ENCODE assay signal across 14 cellular contexts in genomic region chr3:73621388-73621787, GRCh38. TPM values are rescaled to one million over a fixed set of nuclear protein-coding genes. Genes with fewer than 3 reads are reported as not detected.
A peak's percentile ranks its signal among the peaks of the same experiment; 100 is the strongest.
DNase-seq lines count a peak whose midpoint lies in the region; ATAC-seq, FAIRE-seq and TF ChIP-seq lines count a peak whose summit lies in the region.
"Had no signal": no experiment of that assay in that cellular context is flagged by ENCODE, and none has a peak within 500 bp of the region (broad histone marks: within the 10 kb centered on the region; RNA-seq: fewer than 3 reads in every experiment).

No MANE protein-coding gene starts in this region.

- ATAC-seq in GM23338: no peak
- no peak for ATAC-seq in left colon
- no peak for ATAC-seq in natural killer cell treated with Interleukin-12 subunit alpha and Interleukin-12 subunit beta and Interleukin-15 and Interleukin-18, amount 100 ng/mL, for 72 hours
- no peak for ATAC-seq in GM21529 (IDR thresholded peaks at IDR 0.05; ENCODE audit: unreplicated experiment)

- no peaks in the 10 kb centered on the region; the same call in 1 of the 2 replicates for H3F3A ChIP-seq in GM23338 (replicated peaks; ENCODE audit: low read depth)

- no peaks in the 10 kb centered on the region for H3K9me2 ChIP-seq in GM23338 (ENCODE audit: insufficient read depth)

- H3K9ac ChIP-seq in skeletal muscle satellite cell (ENCODE audit: low read depth, low read length): peak overlapping the region; percentile 27

- H3K36me3 ChIP-seq in GM23338 (ENCODE audit: insufficient read depth): no peaks in the 10 kb centered on the region
- H3K36me3 ChIP-seq in skeletal muscle satellite cell (ENCODE audit: insufficient read depth, low read length): no peaks in the 10 kb centered on the region
- H3K36me3 ChIP-seq: HAP-1 had no signal

- H3K79me2 ChIP-seq in GM23338 (replicated peaks; ENCODE audit: insufficient read depth): peaks cover 27% of the 10 kb centered on the region

- H4K20me1 ChIP-seq in GM23338 (replicated peaks; ENCODE audit: insufficient read depth): peaks cover 8% of the 10 kb centered on the region; the same call in 1 of the 2 replicates

- H3K4me1 Mint-ChIP-seq in GM23338: peaks cover 29% of the 10 kb centered on the region
- H3K4me1 Mint-ChIP-seq in natural killer cell treated with Interleukin-12 subunit alpha and Interleukin-12 subunit beta and Interleukin-15 and Interleukin-18, amount 100 ng/mL, for 72 hours (ENCODE audit: low read depth in 2 of 2): no peaks in the 10 kb centered on the region
- H3K4me1 Mint-ChIP-seq: central memory CD8-positive, alpha-beta T cell; immature natural killer cell had no signal

- DNase-seq in GM23338 (ENCODE audit: low spot score): no peak
- peak in 12 of 61 donors; percentile 3 to 37 (median 11) for DNase-seq in caudate nucleus (lab: John Stamatoyannopoulos, UW)
- DNase-seq in left colon: peak; percentile 8 to 57
- no peak for DNase-seq in urothelium cell line (ENCODE audit: low spot score)
- no peak for DNase-seq in natural killer cell treated with Interleukin-12 subunit alpha and Interleukin-12 subunit beta and Interleukin-15 and Interleukin-18, amount 100 ng/mL, for 72 hours (ENCODE audit: low spot score)
- DNase-seq in central memory CD4-positive, alpha-beta T cell: no peak
- DNase-seq: DMS79 treated with DMSO at 0.1 percent for 48 hours, immature natural killer cell, NCI-H187 treated with DMSO at 0.1 percent for 48 hours had no signal

- H3K4me2 ChIP-seq in GM23338 (no peak overlapping the region), skeletal muscle satellite cell (ENCODE audit: low read length) (peak overlapping the region; percentile 52)

- no peak for FAIRE-seq in urothelium cell line (lab: Jason Lieb, UNC)

- H3K4me3 Mint-ChIP-seq in GM23338: peak overlapping the region; percentile 12; the same call in 1 of the 3 replicates
- no peak overlapping the region for H3K4me3 Mint-ChIP-seq in natural killer cell treated with Interleukin-12 subunit alpha and Interleukin-12 subunit beta and Interleukin-15 and Interleukin-18, amount 100 ng/mL, for 72 hours
- H3K4me3 Mint-ChIP-seq: central memory CD8-positive, alpha-beta T cell; immature natural killer cell had no signal

- H3K4me1 ChIP-seq in GM23338 (ENCODE audit: insufficient read depth) (peaks cover 29% of the 10 kb centered on the region), skeletal muscle satellite cell (ENCODE audit: control insufficient read depth, insufficient read depth, low read length) (peaks cover 34% of the 10 kb centered on the region)

- H3K27me3 ChIP-seq in GM23338 (ENCODE audit: insufficient read depth) (peaks cover 31% of the 10 kb centered on the region), skeletal muscle satellite cell (ENCODE audit: control insufficient read depth, insufficient read depth, low read length) (no peaks in the 10 kb centered on the region)

- no peak for TF ChIP-seq CTCF in GM23338 (conservative IDR thresholded peaks at IDR 0.05; ENCODE audit: low read depth in 2 of 2)

- no peaks in the 10 kb centered on the region for H3K36me3 Mint-ChIP-seq in GM23338 (ENCODE audit: low read depth)
- no peaks in the 10 kb centered on the region for H3K36me3 Mint-ChIP-seq in natural killer cell treated with Interleukin-12 subunit alpha and Interleukin-12 subunit beta and Interleukin-15 and Interleukin-18, amount 100 ng/mL, for 72 hours
- H3K36me3 Mint-ChIP-seq: immature natural killer cell had no signal

- no peaks in the 10 kb centered on the region for H3K9me3 ChIP-seq in skeletal muscle satellite cell (replicated peaks; ENCODE audit: low read length)

- H3K27ac ChIP-seq in GM23338 (ENCODE audit: low read depth) (no peak overlapping the region), caudate nucleus (ENCODE audit: low read depth, low read length) (peak overlapping the region; percentile 73)

- H2AFZ ChIP-seq in GM23338: no peak overlapping the region

- peaks cover 24% of the 10 kb centered on the region for H3K27me3 Mint-ChIP-seq in GM23338 (ENCODE audit: insufficient read depth, low read depth, poor library complexity)
- H3K27me3 Mint-ChIP-seq in natural killer cell treated with Interleukin-12 subunit alpha and Interleukin-12 subunit beta and Interleukin-15 and Interleukin-18, amount 100 ng/mL, for 72 hours: no peaks in the 10 kb centered on the region
- H3K27me3 Mint-ChIP-seq: central memory CD8-positive, alpha-beta T cell had no signal

- intact Hi-C loops in left colon (cut with DNase I, micrococcal nuclease): loop anchor here in 1 of 2 donors (5.0 to 10.0 kb wide), 2 partner anchors 109 to 233 kb away; no protein-coding TSS in a partner anchor

- H3K9me3 Mint-ChIP-seq in GM23338: no peaks in the 10 kb centered on the region
- H3K9me3 Mint-ChIP-seq in natural killer cell treated with Interleukin-12 subunit alpha and Interleukin-12 subunit beta and Interleukin-15 and Interleukin-18, amount 100 ng/mL, for 72 hours: no peaks in the 10 kb centered on the region

- no peak overlapping the region for H3K27ac Mint-ChIP-seq in GM23338
- no peak overlapping the region for H3K27ac Mint-ChIP-seq in natural killer cell treated with Interleukin-12 subunit alpha and Interleukin-12 subunit beta and Interleukin-15 and Interleukin-18, amount 100 ng/mL, for 72 hours
- H3K27ac Mint-ChIP-seq: immature natural killer cell had no signal

- no peak overlapping the region for H3K4me3 ChIP-seq in GM23338
- H3K4me3 ChIP-seq in skeletal muscle satellite cell (ENCODE audit: low read length): peak overlapping the region; percentile 30
- H3K4me3 ChIP-seq: HAP-1 had no signal

TF ChIP-seq in GM23338, 12 proteins besides CTCF, POLR2A, EP300 and RAD21 (continues in another document):
- no peak for TF ChIP-seq ZNF462 (CRISPR knock-in tag; IDR thresholded peaks at IDR 0.05)

RNA-seq across cellular contexts. Expression of gene PDZRN3, which starts 3.4 kb away (rescaled TPM):
- 11.0 and 14.0 TPM in 2 replicates for total RNA-seq in GM23338 (2014; rRNA removed; shearing (Covaris generic))
- polyA plus RNA-seq in GM23338 (2016; fragmentation: Nextera tagmentation; extraction: Ambion mirVana): 7.0 and 7.5 TPM in 2 replicates
- 10 to 100 TPM; 14.2 to 26.4 TPM for total RNA-seq in left colon
- 25.9 and 28.6 TPM in 2 replicates for total RNA-seq in skeletal muscle satellite cell (2012; rRNA removed)
- not detected for total RNA-seq in natural killer cell treated with Interleukin-12 subunit alpha and Interleukin-12 subunit beta and Interleukin-15 and Interleukin-18, amount 100 ng/mL, for 72 hours
- total RNA-seq: activated CD8-positive, alpha-beta memory T cell treated with anti-CD3 and anti-CD28 coated beads for 36 hours had no signal
- polyA plus RNA-seq: immature natural killer cell had no signal

Comparison
In these comparisons a context has a peak if more than half of its experiments do, and no peak if none do; other contexts are left out.
1. DNase-seq: peak in left colon (2 of 2); none in GM23338 (single experiment), urothelium cell line (single experiment), natural killer cell treated with Interleukin-12 subunit alpha and Interleukin-12 subunit beta and Interleukin-15 and Interleukin-18, amount 100 ng/mL, for 72 hours (single experiment) and central memory CD4-positive, alpha-beta T cell (single experiment).
2. RNA of gene PDZRN3, which starts 3.4 kb away (total RNA-seq): 14.2 to 26.4 TPM in left colon and 11.0 to 14.0 TPM in GM23338; not detected in natural killer cell treated with Interleukin-12 subunit alpha and Interleukin-12 subunit beta and Interleukin-15 and Interleukin-18, amount 100 ng/mL, for 72 hours; every median in the first group is over 10 times any median in the second.